Comparison of ENCODE assay signal across 34 cellular contexts in the genomic region with DNA sequence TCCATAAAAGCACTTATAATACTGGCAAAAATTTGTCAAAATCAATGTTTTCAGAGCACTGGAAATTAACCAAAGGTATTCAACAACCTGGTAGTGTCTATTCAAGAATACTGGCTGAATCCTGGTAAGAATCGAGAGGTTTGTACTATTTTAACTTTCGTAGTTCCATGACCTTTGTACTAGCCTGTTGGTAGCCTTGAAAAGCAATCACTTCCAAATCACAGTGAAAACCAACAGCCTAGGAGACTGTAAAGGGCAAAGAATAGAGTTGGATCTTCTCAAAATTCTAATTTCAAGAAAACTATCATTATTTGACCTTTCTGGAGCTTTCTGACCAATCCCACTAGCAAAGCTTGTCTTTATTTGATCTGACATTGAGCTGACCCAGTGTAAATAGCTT.
"Had no signal": no experiment of that assay in that cellular context is flagged by ENCODE, and none has a peak within 500 bp of the region (broad histone marks: within the 10 kb centered on the region; RNA-seq: fewer than 3 reads in every experiment).

No MANE protein-coding gene starts in this region.

- H3K4me3 ChIP-seq: adrenal gland, ascending aorta, body of pancreas, breast epithelium, cardiac muscle cell had no signal

- DNase-seq: activated effector memory CD4-positive, alpha-beta T cell treated with anti-CD3 and anti-CD28 coated beads, Interleukin-2, amount 50 U/mL, for 16 hours; activated effector memory CD4-positive, alpha-beta T cell treated with Interleukin-2 at 50 U/mL for 16 hours; activated gamma-delta T cell; activated gamma-delta T cell treated with Interleukin-2 at 50 U/mL for 16 hours; activated naive CD4-positive, alpha-beta T cell; activated naive CD4-positive, alpha-beta T cell treated with anti-CD3 and anti-CD28 coated beads for 36 hours; activated naive CD4-positive, alpha-beta T cell treated with anti-CD3 and anti-CD28 coated beads, Interleukin-2, amount 10 ng/mL, durations not matched to agents 7 days and 5 days; activated naive CD4-positive, alpha-beta T cell treated with anti-CD3 and anti-CD28 coated beads, Interleukin-2, amount 50 U/mL, for 16 hours; activated naive CD4-positive, alpha-beta T cell treated with Interleukin-2 at 50 U/mL for 16 hours; activated naive CD8-positive, alpha-beta T cell treated with anti-CD3 and anti-CD28 coated beads for 36 hours; activated naive CD8-positive, alpha-beta T cell treated with anti-CD3 and anti-CD28 coated beads, Interleukin-2, amount 10 ng/mL, durations not matched to agents 7 days and 5 days; activated naive CD8-positive, alpha-beta T cell treated with anti-CD3 and anti-CD28 coated beads, Interleukin-2, amount 50 U/mL, for 24 hours; activated T-cell treated with anti-CD3 and anti-CD28 coated beads, Interleukin-2, amount 50 U/mL, for 1 hour; activated T-cell treated with anti-CD3 and anti-CD28 coated beads, Interleukin-2, amount 50 U/mL, for 24 hours; activated T-cell treated with anti-CD3 and anti-CD28 coated beads, Interleukin-2, amount 50 U/mL, for 4 hours; activated T-cell treated with anti-CD3 and anti-CD28 coated beads, Interleukin-2, amount 50 U/mL, for 48 hours; activated T-cell treated with anti-CD3 and anti-CD28 coated beads, Interleukin-2, amount 50 U/mL, for 72 hours; amniotic stem cell; amygdala; anterior cingulate cortex; aorta; body of pancreas; brain microvascular endothelial cell; caudate nucleus; central memory CD4-positive, alpha-beta T cell; cerebellar nuclear complex had no signal

- H3K9me3 ChIP-seq: adrenal gland, ascending aorta, body of pancreas, breast epithelium had no signal

- H3K27ac ChIP-seq: adrenal gland, ascending aorta, body of pancreas, brain microvascular endothelial cell, breast epithelium, cardiac muscle cell had no signal

- ATAC-seq: activated naive CD4-positive, alpha-beta T cell treated with anti-CD3 and anti-CD28 coated beads, Interleukin-2, amount 50 U/mL, for 72 hours; activated naive CD8-positive, alpha-beta T cell treated with anti-CD3 and anti-CD28 coated beads, Interleukin-2, amount 50 U/mL, for 24 hours; activated T-cell treated with anti-CD3 and anti-CD28 coated beads, Interleukin-2, amount 50 U/mL, for 4 hours; activated T-cell treated with anti-CD3 and anti-CD28 coated beads, Interleukin-2, amount 50 U/mL, for 72 hours; activated T-helper 17 cell treated with anti-CD3 and anti-CD28 coated beads, Interleukin-2, amount 50 U/mL, for 72 hours; body of pancreas had no signal

- H3K36me3 ChIP-seq: adrenal gland, ascending aorta, brain microvascular endothelial cell, breast epithelium, cardiac muscle cell had no signal

- H3K4me1 ChIP-seq: adrenal gland, ascending aorta, body of pancreas, breast epithelium had no signal

- FAIRE-seq: astrocyte, bronchial epithelial cell had no signal

- H3K27me3 ChIP-seq: adrenal gland, ascending aorta, body of pancreas, brain microvascular endothelial cell, breast epithelium, cardiac muscle cell had no signal
